Comparison of ENCODE assay signal across 15 cellular contexts in the genomic region with DNA sequence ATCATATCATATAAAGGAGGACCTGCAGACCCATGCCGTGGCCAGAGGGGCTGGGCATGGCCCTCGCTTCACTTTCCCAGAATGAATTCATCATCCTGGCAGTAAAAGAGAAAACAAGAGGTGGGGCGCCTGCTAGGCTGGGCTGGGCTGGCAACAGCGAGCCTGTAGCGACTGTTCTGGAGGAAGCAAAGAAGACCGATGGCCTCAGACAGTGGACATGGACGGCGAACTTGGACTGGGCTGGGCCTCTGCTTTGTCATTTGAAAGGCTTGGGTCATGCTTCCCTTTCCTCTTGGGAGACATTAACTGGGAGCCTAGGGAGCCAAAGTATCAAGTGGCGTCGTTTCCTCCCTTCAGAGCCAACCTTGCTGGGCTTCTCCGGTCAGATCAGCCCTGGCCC. TPM values are rescaled to one million over a fixed set of nuclear protein-coding genes. Genes with fewer than 3 reads are reported as not detected.
A peak's percentile ranks its signal among the peaks of the same experiment; 100 is the strongest.
DNase-seq lines count a peak whose midpoint lies in the region; ATAC-seq, FAIRE-seq and TF ChIP-seq lines count a peak whose summit lies in the region.
"Had no signal": no experiment of that assay in that cellular context is flagged by ENCODE, and none has a peak within 500 bp of the region (broad histone marks: within the 10 kb centered on the region; RNA-seq: fewer than 3 reads in every experiment).

No MANE protein-coding gene starts in this region.

- dilution Hi-C loops in endothelial cell of umbilical vein (cut with MboI; ENCODE audit: extremely low pct_ligation_motif_present, low sequenced_read_pairs) = no loop called here

- CTCF ChIA-PET in endothelial cell of umbilical vein (lab: Charles Lee) = interaction anchor here (1.1 kb wide), 1 partner anchor 9 kb away, joined by 3 read pairs; no protein-coding TSS in a partner anchor

- H3K36me3 Mint-ChIP-seq in activated T-helper 2 cell treated with anti-CD3 and anti-CD28 coated beads, Interferon-gamma antibody, Interleukin-2, Interleukin-4, amounts not matched to agents 10 μg/mL and 5 μg/mL and 100 μg/mL, durations not matched to agents 14 hours and 24 hours and 36 hours (ENCODE audit: low read depth) = no peaks in the 10 kb centered on the region
- H3K36me3 Mint-ChIP-seq: natural killer cell treated with Interleukin-12 subunit alpha and Interleukin-12 subunit beta and Interleukin-15 and Interleukin-18, amount 100 ng/mL, for 72 hours had no signal

- H3K27ac ChIP-seq in HUES64 (ENCODE audit: low read depth, low read length) = no peak overlapping the region
- no peak overlapping the region for H3K27ac ChIP-seq in endothelial cell of umbilical vein (ENCODE audit: insufficient read depth, low read depth, low read length)
- H3K27ac ChIP-seq in lower lobe of right lung = no peak overlapping the region
- peak overlapping the region in 4 of 21 experiments; percentile 5 to 39 (median 28) for H3K27ac ChIP-seq in skin epidermis
- H3K27ac ChIP-seq: C4-2B, KMS-11, SJCRH30 had no signal

- no peaks in the 10 kb centered on the region for H3K4me1 Mint-ChIP-seq in activated T-helper 2 cell treated with anti-CD3 and anti-CD28 coated beads, Interferon-gamma antibody, Interleukin-2, Interleukin-4, amounts not matched to agents 10 μg/mL and 5 μg/mL and 100 μg/mL, durations not matched to agents 14 hours and 24 hours and 36 hours (ENCODE audit: low read depth)

- H3K27me3 Mint-ChIP-seq in activated T-helper 2 cell treated with anti-CD3 and anti-CD28 coated beads, Interferon-gamma antibody, Interleukin-2, Interleukin-4, amounts not matched to agents 10 μg/mL and 5 μg/mL and 100 μg/mL, durations not matched to agents 14 hours and 24 hours and 36 hours (ENCODE audit: low read depth) = peaks cover 51% of the 10 kb centered on the region

- H3K4me1 ChIP-seq in HUES64 (ENCODE audit: insufficient read depth, low read length) = no peaks in the 10 kb centered on the region
- no peaks in the 10 kb centered on the region for H3K4me1 ChIP-seq in endothelial cell of umbilical vein (ENCODE audit: control insufficient read depth, extremely low read depth, insufficient read depth, low read length)
- H3K4me1 ChIP-seq in lower lobe of right lung = peaks cover 14% of the 10 kb centered on the region
- H3K4me1 ChIP-seq: SJCRH30 had no signal

- POLR2A ChIA-PET in endothelial cell of umbilical vein (lab: Charles Lee) = interaction anchor here (0.6 kb wide), 1 partner anchor 113 kb away, joined by 7 read pairs; no protein-coding TSS in a partner anchor

- no peaks in the 10 kb centered on the region for H3K36me3 ChIP-seq in HUES64 (ENCODE audit: insufficient read depth, low read length)
- no peaks in the 10 kb centered on the region for H3K36me3 ChIP-seq in endothelial cell of umbilical vein (ENCODE audit: control insufficient read depth in 2 of 2, extremely low read depth in 1 of 2, insufficient read depth in 2 of 2, low read length in 2 of 2)
- no peaks in the 10 kb centered on the region for H3K36me3 ChIP-seq in lower lobe of right lung
- H3K36me3 ChIP-seq in MG63 = no peaks in the 10 kb centered on the region
- H3K36me3 ChIP-seq: SJCRH30 had no signal

- WGBS in HUES64 = 39% methylated on average over 11 of the region's 11 CpGs

- H3K4me2 ChIP-seq in endothelial cell of umbilical vein (ENCODE audit: insufficient read depth, low read length) = no peak overlapping the region
- H3K4me2 ChIP-seq: KMS-11 had no signal

- ATAC-seq in lower lobe of right lung = peak; percentile 44 to 48

- H3K9me3 Mint-ChIP-seq in activated T-helper 2 cell treated with anti-CD3 and anti-CD28 coated beads, Interferon-gamma antibody, Interleukin-2, Interleukin-4, amounts not matched to agents 10 μg/mL and 5 μg/mL and 100 μg/mL, durations not matched to agents 14 hours and 24 hours and 36 hours = no peaks in the 10 kb centered on the region
- H3K9me3 Mint-ChIP-seq: natural killer cell treated with Interleukin-12 subunit alpha and Interleukin-12 subunit beta and Interleukin-15 and Interleukin-18, amount 100 ng/mL, for 72 hours had no signal

- no peak for TF ChIP-seq POLR2A in endothelial cell of umbilical vein (IDR thresholded peaks at IDR 0.05; ENCODE audit: low read depth, low read length)

- no TSS peak for BruUV-seq in endothelial cell of umbilical vein (replicated peaks; lab: Mats Ljungman, UMichigan)

- H3K27me3 ChIP-seq in HUES64 (ENCODE audit: insufficient read depth, low read length) (peaks cover 35% of the 10 kb centered on the region), endothelial cell of umbilical vein (ENCODE audit: control insufficient read depth in 2 of 2, insufficient read depth in 2 of 2, low read length in 2 of 2) (peaks cover 13 to 29% of the 10 kb centered on the region in 2 experiments), lower lobe of right lung (ENCODE audit: low read depth) (peaks cover 21% of the 10 kb centered on the region), MG63 (peaks cover 10% of the 10 kb centered on the region)

- no peak overlapping the region for H2AFZ ChIP-seq in endothelial cell of umbilical vein (ENCODE audit: low read depth, low read length)

- intact Hi-C loops in endothelial cell of umbilical vein (cut with micrococcal nuclease) = no loop called here
- intact Hi-C loops in lower lobe of right lung (cut with DNase I) = no loop called here
- intact Hi-C loops in activated T-helper 2 cell treated with anti-CD3 and anti-CD28 coated beads, Interferon-gamma antibody, Interleukin-2, Interleukin-4, amounts not matched to agents 10 μg/mL and 5 μg/mL and 100 μg/mL, durations not matched to agents 14 hours and 24 hours and 36 hours (cut with micrococcal nuclease) = no loop called here

- peak overlapping the region; percentile 60 for H3K4me3 ChIP-seq in HUES64 (ENCODE audit: low read length)
- no peak overlapping the region for H3K4me3 ChIP-seq in endothelial cell of umbilical vein (replicated peaks in 1 of 3; ENCODE audit: insufficient read depth in 1 of 3, low read depth in 1 of 3, low read length in 3 of 3)
- peak overlapping the region; percentile 50 for H3K4me3 ChIP-seq in lower lobe of right lung
- peak overlapping the region in 4 of 7 experiments; percentile 19 to 30 (median 22) for H3K4me3 ChIP-seq in skin epidermis
- no peak overlapping the region for H3K4me3 ChIP-seq in MG63
- H3K4me3 ChIP-seq: SJCRH30 had no signal

- H4K20me1 ChIP-seq in endothelial cell of umbilical vein (replicated peaks; ENCODE audit: control insufficient read depth, extremely low read depth, insufficient read depth, low read length) = no peaks in the 10 kb centered on the region

- no peaks in the 10 kb centered on the region for H3K9me1 ChIP-seq in endothelial cell of umbilical vein (replicated peaks; ENCODE audit: control insufficient read depth, extremely low read depth, insufficient read depth, low read length)

- H3K9ac ChIP-seq in HUES64 (ENCODE audit: low read depth, low read length) = no peak overlapping the region
- H3K9ac ChIP-seq in endothelial cell of umbilical vein (replicated peaks; ENCODE audit: extremely low read depth, insufficient read depth, low read length) = no peak overlapping the region
- H3K9ac ChIP-seq: KMS-11 had no signal

- no peak for FAIRE-seq in endothelial cell of umbilical vein (lab: Jason Lieb, UNC)

- DNase-seq in endothelial cell of umbilical vein (ENCODE audit: low read depth, low spot score) (no peak), lower lobe of right lung (no peak), GM19238 (ENCODE audit: insufficient read length, low spot score) (no peak), MG63 (no peak), SIG-M5 (lab: John Stamatoyannopoulos, UW) (no peak)
- DNase-seq in activated T-helper 2 cell treated with anti-CD3 and anti-CD28 coated beads, Interferon-gamma antibody, Interleukin-2, Interleukin-4, amounts not matched to agents 10 μg/mL and 5 μg/mL and 100 μg/mL, durations not matched to agents 14 hours and 24 hours and 36 hours (ENCODE audit: low spot score) = no peak
- DNase-seq: HCEC 1CT; SJCRH30; stimulated activated CD4-positive, alpha-beta T cell treated with anti-CD3 and anti-CD28 coated beads, Interleukin-2, amount 100 ng/mL, for 48 hours had no signal

- no peak overlapping the region for H3K4me3 Mint-ChIP-seq in activated T-helper 2 cell treated with anti-CD3 and anti-CD28 coated beads, Interferon-gamma antibody, Interleukin-2, Interleukin-4, amounts not matched to agents 10 μg/mL and 5 μg/mL and 100 μg/mL, durations not matched to agents 14 hours and 24 hours and 36 hours (ENCODE audit: low read depth)
- H3K4me3 Mint-ChIP-seq: natural killer cell treated with Interleukin-12 subunit alpha and Interleukin-12 subunit beta and Interleukin-15 and Interleukin-18, amount 100 ng/mL, for 72 hours had no signal

- no peak for TF ChIP-seq CTCF in endothelial cell of umbilical vein (IDR thresholded peaks at IDR 0.05; ENCODE audit: extremely low read depth in 1 of 2, insufficient read depth in 1 of 2, low read depth in 1 of 2, low read length in 2 of 2)
- no peak for TF ChIP-seq CTCF in lower lobe of right lung (IDR thresholded peaks at IDR 0.05)

- no peak overlapping the region for H3K27ac Mint-ChIP-seq in activated T-helper 2 cell treated with anti-CD3 and anti-CD28 coated beads, Interferon-gamma antibody, Interleukin-2, Interleukin-4, amounts not matched to agents 10 μg/mL and 5 μg/mL and 100 μg/mL, durations not matched to agents 14 hours and 24 hours and 36 hours
- H3K27ac Mint-ChIP-seq: natural killer cell treated with Interleukin-12 subunit alpha and Interleukin-12 subunit beta and Interleukin-15 and Interleukin-18, amount 100 ng/mL, for 72 hours had no signal

- no peaks in the 10 kb centered on the region for H3K9me3 ChIP-seq in HUES64 (ENCODE audit: insufficient read depth, low read depth, low read length)
- no peaks in the 10 kb centered on the region for H3K9me3 ChIP-seq in endothelial cell of umbilical vein (replicated peaks; ENCODE audit: control insufficient read depth, insufficient read depth, low read length)
- H3K9me3 ChIP-seq in lower lobe of right lung = no peaks in the 10 kb centered on the region
- H3K9me3 ChIP-seq in MG63 = no peaks in the 10 kb centered on the region
- H3K9me3 ChIP-seq: SJCRH30 had no signal

- no peaks in the 10 kb centered on the region for H3K79me2 ChIP-seq in endothelial cell of umbilical vein (ENCODE audit: control insufficient read depth, insufficient read depth, low read length)

RNA-seq across cellular contexts. Expression of a gene that starts 0.4 kb away (rescaled TPM):
- polyA plus RNA-seq in HUES64 (2013, experiment 1 of 2) = 1.4 TPM
- 1.1 TPM for polyA plus RNA-seq in HUES64 (2013, experiment 2 of 2)
- total RNA-seq in endothelial cell of umbilical vein (not detected in 2 replicates), lower lobe of right lung (4.8 TPM)
- not detected in 2 replicates for polyA plus RNA-seq in endothelial cell of umbilical vein
- 0.06 TPM in 1 of 2 replicates, not detected in the other for polyA plus RNA-seq in endothelial cell of umbilical vein (2011; cell fraction: cytosol; rRNA removed)
- polyA plus RNA-seq in endothelial cell of umbilical vein (2011; cell fraction: nucleus; rRNA removed) = not detected in 2 replicates
- not detected in 2 replicates for polyA plus RNA-seq in endothelial cell of umbilical vein (2012)
- polyA minus RNA-seq in endothelial cell of umbilical vein = not detected in 2 replicates
- not detected for polyA minus RNA-seq in endothelial cell of umbilical vein (2011; cell fraction: cytosol; rRNA and poly(A)+ RNA removed)
- not detected in 2 replicates for polyA minus RNA-seq in endothelial cell of umbilical vein (2011; cell fraction: nucleus; rRNA and poly(A)+ RNA removed)
- total RNA-seq in activated T-helper 2 cell treated with anti-CD3 and anti-CD28 coated beads, Interferon-gamma antibody, Interleukin-2, Interleukin-4, amounts not matched to agents 10 μg/mL and 5 μg/mL and 100 μg/mL, durations not matched to agents 14 hours and 24 hours and 36 hours = not detected in 2 replicates
- not detected in 2 replicates for total RNA-seq in MG63 (2014; rRNA removed; shearing (Covaris generic); ENCODE audit: low replicate concordance)
- total RNA-seq: natural killer cell treated with Interleukin-12 subunit alpha and Interleukin-12 subunit beta and Interleukin-15 and Interleukin-18, amount 100 ng/mL, for 72 hours; NCI-H460; SJCRH30 had no signal

RNA-seq across cellular contexts. Expression of a gene that starts 45.6 kb away (rescaled TPM):
- 1.3 TPM for polyA plus RNA-seq in HUES64 (2013, experiment 1 of 2)
- 1.8 TPM for polyA plus RNA-seq in HUES64 (2013, experiment 2 of 2)
- total RNA-seq in endothelial cell of umbilical vein (not detected in 2 replicates), lower lobe of right lung (35.5 TPM)
- polyA plus RNA-seq in endothelial cell of umbilical vein = 0.01 and 0.10 TPM in 2 replicates
- polyA plus RNA-seq in endothelial cell of umbilical vein (2011; cell fraction: cytosol; rRNA removed) = 0.07 and 0.08 TPM in 2 replicates
- polyA plus RNA-seq in endothelial cell of umbilical vein (2011; cell fraction: nucleus; rRNA removed) = 0.13 and 0.20 TPM in 2 replicates
- polyA plus RNA-seq in endothelial cell of umbilical vein (2012) = 0.39 and 0.50 TPM in 2 replicates
- polyA minus RNA-seq in endothelial cell of umbilical vein = 0.23 TPM in 1 of 2 replicates, not detected in the other
- not detected for polyA minus RNA-seq in endothelial cell of umbilical vein (2011; cell fraction: cytosol; rRNA and poly(A)+ RNA removed)
- not detected in 2 replicates for polyA minus RNA-seq in endothelial cell of umbilical vein (2011; cell fraction: nucleus; rRNA and poly(A)+ RNA removed)
- 5.3 and 6.1 TPM in 2 replicates for total RNA-seq in activated T-helper 2 cell treated with anti-CD3 and anti-CD28 coated beads, Interferon-gamma antibody, Interleukin-2, Interleukin-4, amounts not matched to agents 10 μg/mL and 5 μg/mL and 100 μg/mL, durations not matched to agents 14 hours and 24 hours and 36 hours
- 2.8 and 3.2 TPM in 2 replicates for total RNA-seq in MG63 (2014; rRNA removed; shearing (Covaris generic); ENCODE audit: low replicate concordance)
- total RNA-seq: SJCRH30 had no signal

Comparison
In these comparisons a context has a peak if more than half of its experiments do, and no peak if none do; other contexts are left out.
1. H3K4me3 ChIP-seq: peak in HUES64 (single experiment), lower lobe of right lung (single experiment) and skin epidermis (4 of 7); none in endothelial cell of umbilical vein (0 of 3) and MG63 (single experiment).